In the genomic region with DNA sequence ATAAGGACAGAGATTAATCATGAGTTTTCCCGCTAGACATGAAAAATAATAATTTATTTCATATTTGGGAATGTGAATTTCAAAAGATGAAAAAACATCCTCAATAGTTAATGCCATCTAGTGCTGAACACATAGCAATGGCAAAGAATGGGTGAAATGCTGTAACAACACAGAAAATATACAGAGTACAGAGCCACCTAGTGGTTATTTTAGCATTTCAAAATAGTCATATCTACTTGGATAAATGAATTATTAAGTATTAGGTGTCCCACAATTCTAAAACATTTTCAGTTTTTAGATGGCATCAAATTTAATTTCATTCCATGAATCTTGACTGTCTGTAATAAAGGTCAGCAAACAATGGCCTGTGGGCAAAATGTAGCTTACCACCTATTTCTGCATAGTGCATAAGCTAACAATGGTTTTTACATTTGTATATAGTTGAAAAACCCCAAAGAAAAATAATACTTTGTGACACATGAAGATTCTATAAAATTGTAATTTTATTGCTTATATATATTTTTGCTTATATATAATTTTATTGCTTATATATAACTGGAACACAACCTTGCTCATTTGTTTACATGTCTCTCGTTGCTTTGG, we compare ENCODE assay signal across 8 cellular contexts.
DNase-seq lines count a peak whose midpoint lies in the region; ATAC-seq, FAIRE-seq and TF ChIP-seq lines count a peak whose summit lies in the region.

No MANE protein-coding gene starts in this region.

- no peak for TF ChIP-seq EP300 in Ishikawa (IDR thresholded peaks at IDR 0.05; ENCODE audit: borderline replicate concordance)

- peak; percentile 26; the same call in 1 of the 2 replicates for TF ChIP-seq RAD21 in Ishikawa (IDR thresholded peaks at IDR 0.05; ENCODE audit: low read depth)

- DNase-seq in A172 (ENCODE audit: low spot score), result peak; percentile 16
- no peak for DNase-seq in GM18507 (ENCODE audit: extremely low spot score, insufficient read length, low read depth)
- peak; percentile 6 for DNase-seq in hepatic stellate cell (ENCODE audit: low spot score)
- DNase-seq in activated naive CD4-positive, alpha-beta T cell treated with anti-CD3 and anti-CD28 coated beads, Interleukin-2, amount 50 U/mL, for 16 hours, result no peak
- DNase-seq in DMS79 treated with DMSO at 0.1 percent for 48 hours (lab: John Stamatoyannopoulos, UW), result no peak
- DNase-seq in DMS153 treated with DMSO at 0.1 percent for 48 hours (lab: John Stamatoyannopoulos, UW; ENCODE audit: unreplicated experiment), result no peak

- FAIRE-seq in GM18507 (lab: Jason Lieb, UNC), result peak; percentile 61

- ATAC-seq in SK-N-SH treated with all-trans-retinoic acid at 6 μM for 48 hours, result peak; percentile 94

TF ChIP-seq in Ishikawa, 13 proteins besides CTCF, POLR2A, EP300 and RAD21:
- TF ChIP-seq CEBPB (IDR thresholded peaks at IDR 0.05) (no peak), EGR1 (IDR thresholded peaks at IDR 0.05) (no peak), TCF12 (IDR thresholded peaks at IDR 0.05; ENCODE audit: low read depth) (no peak), YY1 (IDR thresholded peaks at IDR 0.05; ENCODE audit: low read depth) (no peak), ZBTB7A (IDR thresholded peaks at IDR 0.05; ENCODE audit: low read depth) (no peak), REST (IDR thresholded peaks at IDR 0.05; ENCODE audit: low read depth) (no peak), FOXM1 (IDR thresholded peaks at IDR 0.05; ENCODE audit: borderline replicate concordance, low read depth) (no peak), TEAD4 (IDR thresholded peaks at IDR 0.05) (no peak), NFIC (IDR thresholded peaks at IDR 0.05) (no peak), TAF1 (IDR thresholded peaks at IDR 0.05; ENCODE audit: low read depth) (no peak), CREB1 (IDR thresholded peaks at IDR 0.05; ENCODE audit: low read depth) (no peak)
- TF ChIP-seq, protein P1, sequence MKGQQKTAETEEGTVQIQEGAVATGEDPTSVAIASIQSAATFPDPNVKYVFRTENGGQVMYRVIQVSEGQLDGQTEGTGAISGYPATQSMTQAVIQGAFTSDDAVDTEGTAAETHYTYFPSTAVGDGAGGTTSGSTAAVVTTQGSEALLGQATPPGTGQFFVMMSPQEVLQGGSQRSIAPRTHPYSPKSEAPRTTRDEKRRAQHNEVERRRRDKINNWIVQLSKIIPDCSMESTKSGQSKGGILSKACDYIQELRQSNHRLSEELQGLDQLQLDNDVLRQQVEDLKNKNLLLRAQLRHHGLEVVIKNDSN (IDR thresholded peaks at IDR 0.05), result no peak
- TF ChIP-seq, protein P2, sequence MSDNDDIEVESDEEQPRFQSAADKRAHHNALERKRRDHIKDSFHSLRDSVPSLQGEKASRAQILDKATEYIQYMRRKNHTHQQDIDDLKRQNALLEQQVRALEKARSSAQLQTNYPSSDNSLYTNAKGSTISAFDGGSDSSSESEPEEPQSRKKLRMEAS (IDR thresholded peaks at IDR 0.05), result no peak

TF ChIP-seq in SK-N-SH treated with all-trans-retinoic acid at 6 μM for 48 hours, 23 proteins besides CTCF, POLR2A, EP300 and RAD21:
- TF ChIP-seq OSR1 (CRISPR knock-in tag; IDR thresholded peaks at IDR 0.05), result no peak
- no peak for TF ChIP-seq ZFP30 (CRISPR knock-in tag; IDR thresholded peaks at IDR 0.05)
- TF ChIP-seq, protein P3, sequence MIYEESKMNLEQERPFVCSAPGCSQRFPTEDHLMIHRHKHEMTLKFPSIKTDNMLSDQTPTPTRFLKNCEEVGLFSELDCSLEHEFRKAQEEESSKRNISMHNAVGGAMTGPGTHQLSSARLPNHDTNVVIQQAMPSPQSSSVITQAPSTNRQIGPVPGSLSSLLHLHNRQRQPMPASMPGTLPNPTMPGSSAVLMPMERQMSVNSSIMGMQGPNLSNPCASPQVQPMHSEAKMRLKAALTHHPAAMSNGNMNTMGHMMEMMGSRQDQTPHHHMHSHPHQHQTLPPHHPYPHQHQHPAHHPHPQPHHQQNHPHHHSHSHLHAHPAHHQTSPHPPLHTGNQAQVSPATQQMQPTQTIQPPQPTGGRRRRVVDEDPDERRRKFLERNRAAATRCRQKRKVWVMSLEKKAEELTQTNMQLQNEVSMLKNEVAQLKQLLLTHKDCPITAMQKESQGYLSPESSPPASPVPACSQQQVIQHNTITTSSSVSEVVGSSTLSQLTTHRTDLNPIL (CRISPR knock-in tag; IDR thresholded peaks at IDR 0.05; ENCODE audit: low read depth), result no peak
- no peak for TF ChIP-seq ZFP3 (CRISPR knock-in tag; IDR thresholded peaks at IDR 0.05)

Comparison
In these comparisons a context has a peak if more than half of its experiments do, and no peak if none do; other contexts are left out.
1. DNase-seq: peak in A172 (single experiment) and hepatic stellate cell (single experiment); none in GM18507 (single experiment), activated naive CD4-positive, alpha-beta T cell treated with anti-CD3 and anti-CD28 coated beads, Interleukin-2, amount 50 U/mL, for 16 hours (single experiment), DMS79 treated with DMSO at 0.1 percent for 48 hours (single experiment) and DMS153 treated with DMSO at 0.1 percent for 48 hours (single experiment).